ENCODE assay signal across 8 cellular contexts in genomic region chr11:46363031-46363407, GRCh38. TPM values are rescaled to one million over a fixed set of nuclear protein-coding genes. Genes with fewer than 3 reads are reported as not detected.
DNase-seq lines count a peak whose midpoint lies in the region; ATAC-seq and TF ChIP-seq lines count a peak whose summit lies in the region.

No MANE protein-coding gene starts in this region.

- H3K9me3 ChIP-seq in ascending aorta (no peaks in the 10 kb centered on the region), MG63 (no peaks in the 10 kb centered on the region)

- DNase-seq in AG08396 (ENCODE audit: low spot score) (peak; percentile 72), LHCN-M2 (ENCODE audit: low read depth) (peak; percentile 90), ascending aorta (ENCODE audit: low spot score in 2 of 2) (peak in 1 of 2 donors; percentile 40), iris pigment epithelial cell (ENCODE audit: low read depth) (peak; percentile 80), MG63 (no peak), inferior parietal cortex (ENCODE audit: extremely low spot score) (no peak), NCI-H128 (lab: John Stamatoyannopoulos, UW; ENCODE audit: unreplicated experiment) (no peak)
- no peak for DNase-seq in stimulated activated naive CD8-positive, alpha-beta T cell treated with anti-CD3 and anti-CD28 coated beads, Interleukin-15, amount 100 ng/mL, for 72 hours

- H3K36me3 ChIP-seq in ascending aorta (peaks cover 0 to 2% of the 10 kb centered on the region in 2 donors), MG63 (peaks cover 4% of the 10 kb centered on the region; the same call in 1 of the 2 replicates)

- H3K4me3 ChIP-seq in ascending aorta (no peak overlapping the region), MG63 (no peak overlapping the region)

- no peaks in the 10 kb centered on the region for H3K27me3 ChIP-seq in ascending aorta
- no peaks in the 10 kb centered on the region for H3K27me3 ChIP-seq in MG63

- peak overlapping the region; percentile 49 to 82 for H3K27ac ChIP-seq in ascending aorta

- H3K9me3 Mint-ChIP-seq in stimulated activated naive CD8-positive, alpha-beta T cell treated with anti-CD3 and anti-CD28 coated beads, Interleukin-15, amount 100 ng/mL, for 72 hours: no peaks in the 10 kb centered on the region

- intact Hi-C loops in ascending aorta (cut with DNase I): no loop called here

- peak overlapping the region; percentile 91 to 96 for H3K27ac Mint-ChIP-seq in stimulated activated naive CD8-positive, alpha-beta T cell treated with anti-CD3 and anti-CD28 coated beads, Interleukin-15, amount 100 ng/mL, for 72 hours

- H3K4me3 Mint-ChIP-seq in stimulated activated naive CD8-positive, alpha-beta T cell treated with anti-CD3 and anti-CD28 coated beads, Interleukin-15, amount 100 ng/mL, for 72 hours: peak overlapping the region; percentile 92 to 93

- peaks cover 82% of the 10 kb centered on the region for H3K4me1 Mint-ChIP-seq in stimulated activated naive CD8-positive, alpha-beta T cell treated with anti-CD3 and anti-CD28 coated beads, Interleukin-15, amount 100 ng/mL, for 72 hours

- peaks cover 14 to 27% of the 10 kb centered on the region in 2 donors for H3K4me1 ChIP-seq in ascending aorta

- no peak for ATAC-seq in stimulated activated naive CD8-positive, alpha-beta T cell treated with anti-CD3 and anti-CD28 coated beads, Interleukin-15, amount 100 ng/mL, for 72 hours

- no peaks in the 10 kb centered on the region for H3K27me3 Mint-ChIP-seq in stimulated activated naive CD8-positive, alpha-beta T cell treated with anti-CD3 and anti-CD28 coated beads, Interleukin-15, amount 100 ng/mL, for 72 hours

- TF ChIP-seq CTCF in ascending aorta (IDR thresholded peaks at IDR 0.05): no peak

RNA-seq across cellular contexts. Expression of gene DGKZ, which starts 15.8 kb away (rescaled TPM):
- total RNA-seq in LHCN-M2 (2014; rRNA removed) (69.7 and 92.5 TPM in 2 replicates), ascending aorta (123 TPM)
- 50.2 TPM for polyA plus RNA-seq in LHCN-M2 (2012)
- total RNA-seq in MG63 (2014; rRNA removed; shearing (Covaris generic); ENCODE audit: low replicate concordance): 33.4 and 45.4 TPM in 2 replicates

RNA-seq across cellular contexts. Expression of gene MDK, which starts 18.4 kb away (rescaled TPM):
- total RNA-seq in LHCN-M2 (2014; rRNA removed) (184 and 234 TPM in 2 replicates), ascending aorta (93.3 TPM)
- polyA plus RNA-seq in LHCN-M2 (2012): 272 TPM
- total RNA-seq in MG63 (2014; rRNA removed; shearing (Covaris generic); ENCODE audit: low replicate concordance): 0.82 and 2.8 TPM in 2 replicates

RNA-seq across cellular contexts. Expression of gene CHRM4, which starts 28.6 kb away (rescaled TPM):
- total RNA-seq in LHCN-M2 (2014; rRNA removed) (0.19 and 0.29 TPM in 2 replicates), ascending aorta (not detected)
- 0.15 TPM for polyA plus RNA-seq in LHCN-M2 (2012)
- not detected in 2 replicates for total RNA-seq in MG63 (2014; rRNA removed; shearing (Covaris generic); ENCODE audit: low replicate concordance)

Comparison
In these comparisons a context has a peak if more than half of its experiments do, and no peak if none do; other contexts are left out.
1. DNase-seq: peak in AG08396 (single experiment), LHCN-M2 (single experiment) and iris pigment epithelial cell (single experiment); none in stimulated activated naive CD8-positive, alpha-beta T cell treated with anti-CD3 and anti-CD28 coated beads, Interleukin-15, amount 100 ng/mL, for 72 hours (0 of 2), MG63 (single experiment), inferior parietal cortex (single experiment) and NCI-H128 (single experiment).
2. RNA of gene MDK, which starts 18.4 kb away (total RNA-seq): 184 to 234 TPM in LHCN-M2 and 93.3 TPM in ascending aorta (single experiment); 0.82 to 2.8 TPM in MG63; every median in the first group is over 10 times any median in the second.